19 cellular contexts compared by ENCODE assay signal in genomic region chr3:57647292-57647940, GRCh38. TPM values are rescaled to one million over a fixed set of nuclear protein-coding genes. Genes with fewer than 3 reads are reported as not detected.
A peak's percentile ranks its signal among the peaks of the same experiment; 100 is the strongest.
DNase-seq lines count a peak whose midpoint lies in the region; ATAC-seq, FAIRE-seq and TF ChIP-seq lines count a peak whose summit lies in the region.
"Had no signal": no experiment of that assay in that cellular context is flagged by ENCODE, and none has a peak within 500 bp of the region (broad histone marks: within the 10 kb centered on the region; RNA-seq: fewer than 3 reads in every experiment).

No MANE protein-coding gene starts in this region.

- peaks cover 61% of the 10 kb centered on the region for H3K36me3 Mint-ChIP-seq in CD4-positive, CD25-positive, alpha-beta regulatory T cell
- peaks cover 64% of the 10 kb centered on the region for H3K36me3 Mint-ChIP-seq in mesothelial cell of epicardium

- H3K27ac Mint-ChIP-seq in CD4-positive, CD25-positive, alpha-beta regulatory T cell, result peak overlapping the region; percentile 9 to 75 (median 14)
- H3K27ac Mint-ChIP-seq in mesothelial cell of epicardium, result peak overlapping the region; percentile 66
- H3K27ac Mint-ChIP-seq: nephron had no signal

- no peak overlapping the region for H3K4me3 ChIP-seq in CD4-positive, CD25-positive, alpha-beta regulatory T cell (ENCODE audit: low read depth, low read length)
- H3K4me3 ChIP-seq in adipocyte (ENCODE audit: low read length), result no peak overlapping the region
- no peak overlapping the region for H3K4me3 ChIP-seq in upper lobe of left lung
- H3K4me3 ChIP-seq: upper lobe of right lung had no signal

- no peak overlapping the region for H3K27ac ChIP-seq in CD4-positive, CD25-positive, alpha-beta regulatory T cell (ENCODE audit: insufficient read depth, low read length, poor library complexity, severe bottlenecking)
- H3K27ac ChIP-seq in upper lobe of left lung, result no peak overlapping the region
- H3K27ac ChIP-seq: RWPE1, upper lobe of right lung had no signal

- H3K9me3 ChIP-seq in CD4-positive, CD25-positive, alpha-beta regulatory T cell (ENCODE audit: control insufficient read depth in 2 of 2, low read length in 2 of 2), result no peaks in the 10 kb centered on the region
- H3K9me3 ChIP-seq in adipocyte (ENCODE audit: control insufficient read depth, low read length) (peaks cover 9% of the 10 kb centered on the region), upper lobe of left lung (peaks cover 0 to 8% (median 0%) of the 10 kb centered on the region in 4 donors)
- H3K9me3 ChIP-seq: upper lobe of right lung had no signal

- DNase-seq in CD4-positive, CD25-positive, alpha-beta regulatory T cell, result no peak
- DNase-seq in GM12892 (ENCODE audit: insufficient read length) (no peak), adipocyte (ENCODE audit: low read depth) (no peak), mesothelial cell of epicardium (ENCODE audit: low spot score in 2 of 2, unreplicated experiment in 2 of 2) (no peak), upper lobe of left lung (no peak), middle frontal gyrus (ENCODE audit: extremely low spot score, low spot score) (no peak)
- no peak for DNase-seq in central memory CD4-positive, alpha-beta T cell
- DNase-seq: aorta; DMS53; hypothalamus; NCI-H2029 treated with DMSO at 0.1 percent for 48 hours; NCI-H69; retina; stimulated activated CD4-positive, alpha-beta T cell treated with anti-CD3 and anti-CD28 coated beads, Interleukin-2, amount 100 ng/mL, for 24 hours; stimulated activated CD8-positive, alpha-beta memory T cell treated with anti-CD3 and anti-CD28 coated beads, Interleukin-4, amount 100 ng/mL, for 48 hours; T-helper 1 cell; upper lobe of right lung had no signal

- 91 to 94% methylated on average over 2 of the region's 2 CpGs for WGBS in upper lobe of left lung, 2 donors

- H3K4me1 ChIP-seq in CD4-positive, CD25-positive, alpha-beta regulatory T cell (ENCODE audit: control insufficient read depth, insufficient read depth, low read length, poor library complexity, severe bottlenecking), result no peaks in the 10 kb centered on the region
- H3K4me1 ChIP-seq in adipocyte (ENCODE audit: control insufficient read depth, insufficient read depth, low read length) (peaks cover 7% of the 10 kb centered on the region), upper lobe of left lung (no peaks in the 10 kb centered on the region)

- no peak for TF ChIP-seq EP300 in upper lobe of left lung (IDR thresholded peaks at IDR 0.05)

- no peak for TF ChIP-seq POLR2A in GM12892 (IDR thresholded peaks at IDR 0.05; ENCODE audit: low read depth, low read length)
- no peak for TF ChIP-seq POLR2A in upper lobe of left lung (IDR thresholded peaks at IDR 0.05)

- H3K27me3 Mint-ChIP-seq in CD4-positive, CD25-positive, alpha-beta regulatory T cell, result peaks cover 4% of the 10 kb centered on the region
- no peaks in the 10 kb centered on the region for H3K27me3 Mint-ChIP-seq in mesothelial cell of epicardium (ENCODE audit: low read depth)

- FAIRE-seq in GM12892 (lab: Jason Lieb, UNC), result peak; percentile 42

- peak overlapping the region; percentile 62 for H3K9ac ChIP-seq in adipocyte (ENCODE audit: low read length)

- ATAC-seq in CD4-positive, CD25-positive, alpha-beta regulatory T cell (ENCODE audit: low read depth in 2 of 2), result no peak
- ATAC-seq in upper lobe of left lung (ENCODE audit: low FRiP score in 2 of 2), result no peak

- no peaks in the 10 kb centered on the region for H3K27me3 ChIP-seq in CD4-positive, CD25-positive, alpha-beta regulatory T cell (ENCODE audit: control insufficient read depth, insufficient read depth, low read length)
- H3K27me3 ChIP-seq in adipocyte (replicated peaks; ENCODE audit: control insufficient read depth, insufficient read depth, low read length) (no peaks in the 10 kb centered on the region), upper lobe of left lung (no peaks in the 10 kb centered on the region)
- H3K27me3 ChIP-seq: upper lobe of right lung had no signal

- no peak overlapping the region for H3K4me3 Mint-ChIP-seq in CD4-positive, CD25-positive, alpha-beta regulatory T cell
- no peak overlapping the region for H3K4me3 Mint-ChIP-seq in mesothelial cell of epicardium
- H3K4me3 Mint-ChIP-seq: nephron had no signal

- peaks cover 0 to 11% (median 4%) of the 10 kb centered on the region in 7 donors for H3K9me3 Mint-ChIP-seq in CD4-positive, CD25-positive, alpha-beta regulatory T cell
- H3K9me3 Mint-ChIP-seq in mesothelial cell of epicardium, result peaks cover 28% of the 10 kb centered on the region

- H3K4me1 Mint-ChIP-seq in CD4-positive, CD25-positive, alpha-beta regulatory T cell, result peaks cover 12 to 18% (median 16%) of the 10 kb centered on the region in 4 donors
- peaks cover 2% of the 10 kb centered on the region for H3K4me1 Mint-ChIP-seq in mesothelial cell of epicardium
- H3K4me1 Mint-ChIP-seq: nephron had no signal

- peaks cover 33% of the 10 kb centered on the region for H3K36me3 ChIP-seq in CD4-positive, CD25-positive, alpha-beta regulatory T cell (ENCODE audit: control insufficient read depth, insufficient read depth, low read length)
- H3K36me3 ChIP-seq in adipocyte (ENCODE audit: control insufficient read depth, insufficient read depth, low read length, severe bottlenecking) (peaks cover 33% of the 10 kb centered on the region), upper lobe of left lung (peaks cover 0 to 57% (median 23%) of the 10 kb centered on the region in 4 donors)

- TF ChIP-seq CTCF in mesothelial cell of epicardium (IDR thresholded peaks at IDR 0.05; ENCODE audit: unreplicated experiment), result no peak
- TF ChIP-seq CTCF in upper lobe of left lung (IDR thresholded peaks at IDR 0.05), result no peak

RNA-seq across cellular contexts. Expression of gene DENND6A, which starts 45.5 kb away (rescaled TPM):
- 43.6 TPM for total RNA-seq in CD4-positive, CD25-positive, alpha-beta regulatory T cell
- polyA plus RNA-seq in CD4-positive, CD25-positive, alpha-beta regulatory T cell, result 10 to 100 TPM; 28.3 to 34.2 (median 31.6) TPM
- 7.5 TPM for polyA plus RNA-seq in GM12892 (2012; ENCODE audit: missing spikeins)
- total RNA-seq in mesothelial cell of epicardium, result 41.8 to 52.0 TPM (median 42.0 TPM) in 3 replicates
- total RNA-seq in upper lobe of left lung, result 10 to 100 TPM; 11.7 to 67.6 (median 23.8) TPM

RNA-seq across cellular contexts. Expression of gene ARF4, which starts 50.3 kb away (rescaled TPM):
- 84.6 TPM for total RNA-seq in CD4-positive, CD25-positive, alpha-beta regulatory T cell
- 100 to 1,000 TPM; 123 to 144 (median 132) TPM for polyA plus RNA-seq in CD4-positive, CD25-positive, alpha-beta regulatory T cell
- polyA plus RNA-seq in GM12892 (2012; ENCODE audit: missing spikeins), result 83.8 TPM
- total RNA-seq in mesothelial cell of epicardium, result 165 to 177 TPM (median 167 TPM) in 3 replicates
- 100 to 1,000 TPM in 4 of 6 donors, 10 to 100 TPM in 2; 39.8 to 153 (median 124) TPM for total RNA-seq in upper lobe of left lung
